15 cellular contexts compared by ENCODE assay signal in the genomic region with DNA sequence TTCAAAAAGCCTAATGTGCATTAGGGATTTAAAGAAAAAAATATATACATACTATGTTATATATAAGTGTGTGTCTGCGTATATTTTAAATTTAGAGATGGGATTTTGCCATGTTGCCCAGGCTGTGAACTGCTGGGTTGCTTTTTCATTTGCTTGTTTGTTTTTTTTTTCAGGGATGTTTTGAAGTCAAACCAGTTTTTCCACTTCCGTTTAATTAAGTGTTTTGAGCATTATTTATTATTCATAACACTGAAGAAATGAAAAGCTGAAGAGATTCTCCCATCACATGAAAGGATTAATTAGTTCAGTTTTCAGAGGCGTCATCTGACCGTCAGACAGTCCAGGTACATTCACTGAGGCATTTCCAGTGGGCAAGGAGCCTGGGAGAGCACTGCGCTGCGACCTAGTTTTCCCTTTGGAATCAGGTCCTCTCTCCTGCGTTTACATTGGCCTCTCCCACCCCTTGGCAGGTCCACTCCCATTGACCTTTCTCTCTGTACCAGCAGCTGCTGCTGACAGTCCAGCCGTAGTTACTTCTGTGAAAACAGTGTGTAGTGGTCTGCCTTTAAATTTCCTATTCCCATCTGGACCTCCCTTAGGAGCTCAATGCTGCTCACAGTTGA. TPM values are rescaled to one million over a fixed set of nuclear protein-coding genes. Genes with fewer than 3 reads are reported as not detected.
DNase-seq lines count a peak whose midpoint lies in the region; ATAC-seq, FAIRE-seq and TF ChIP-seq lines count a peak whose summit lies in the region.
"Had no signal": no experiment of that assay in that cellular context is flagged by ENCODE, and none has a peak within 500 bp of the region (broad histone marks: within the 10 kb centered on the region; RNA-seq: fewer than 3 reads in every experiment).

No MANE protein-coding gene starts in this region.

- no peaks in the 10 kb centered on the region for H3K9me3 ChIP-seq in psoas muscle
- no peaks in the 10 kb centered on the region for H3K9me3 ChIP-seq in BE2C
- H3K9me3 ChIP-seq: HAP-1, Peyer's patch had no signal

- FAIRE-seq in urothelium cell line (lab: Jason Lieb, UNC) = no peak

- no peak overlapping the region for H3K27ac ChIP-seq in foreskin keratinocyte
- H3K27ac ChIP-seq in psoas muscle = peak overlapping the region; percentile 65
- H3K27ac ChIP-seq: Peyer's patch had no signal

- DNase-seq in G401 (ENCODE audit: low spot score) = peak; percentile 94
- DNase-seq in NCI-H774 (lab: John Stamatoyannopoulos, UW) = peak; percentile 34
- DNase-seq in foreskin keratinocyte = no peak
- no peak for DNase-seq in psoas muscle
- DNase-seq in urothelium cell line (ENCODE audit: low spot score) = no peak
- DNase-seq in BE2C = no peak
- DNase-seq: activated CD4-positive, alpha-beta T cell treated with anti-CD3 and anti-CD28 coated beads, Interleukin-2, amount 10 ng/mL, durations not matched to agents 24 days and 14 days; amygdala; CD4-positive, CD25-positive, alpha-beta regulatory T cell; dermis blood vessel endothelial cell; MM.1S; Peyer's patch; T-helper 2 cell had no signal

- H3K4me3 ChIP-seq in psoas muscle (peak overlapping the region; percentile 25), BE2C (ENCODE audit: low read depth, low read length) (no peak overlapping the region)
- H3K4me3 ChIP-seq: HAP-1, Peyer's patch had no signal

- WGBS in psoas muscle, 3 donors = 28 to 37% (median 28%) methylated on average over 8 of the region's 8 CpGs

- no peaks in the 10 kb centered on the region for H3K36me3 ChIP-seq in psoas muscle (ENCODE audit: insufficient read depth in 1 of 2, low read depth in 1 of 2)
- H3K36me3 ChIP-seq in BE2C = no peaks in the 10 kb centered on the region
- H3K36me3 ChIP-seq: HAP-1, Peyer's patch had no signal

- TF ChIP-seq CTCF in foreskin keratinocyte (conservative IDR thresholded peaks at IDR 0.05) (no peak), psoas muscle (IDR thresholded peaks at IDR 0.05) (no peak), BE2C (IDR thresholded peaks at IDR 0.05; ENCODE audit: low read depth, low read length) (no peak)

- intact Hi-C loops in psoas muscle (cut with DNase I) = loop anchor here in 1 of 2 donors (5.0 kb wide), 1 partner anchor 35 kb away; no protein-coding TSS in a partner anchor

- H3K4me1 ChIP-seq in foreskin keratinocyte = no peaks in the 10 kb centered on the region
- peaks cover 22% of the 10 kb centered on the region for H3K4me1 ChIP-seq in psoas muscle
- H3K4me1 ChIP-seq in BE2C = peaks cover 7% of the 10 kb centered on the region
- H3K4me1 ChIP-seq: Peyer's patch had no signal

- H3K27me3 ChIP-seq in foreskin keratinocyte (no peaks in the 10 kb centered on the region), psoas muscle (ENCODE audit: insufficient read depth in 3 of 3, low read length in 2 of 3) (no peaks in the 10 kb centered on the region), BE2C (no peaks in the 10 kb centered on the region)
- H3K27me3 ChIP-seq: Peyer's patch had no signal

- ATAC-seq in foreskin keratinocyte (peak; percentile 21), psoas muscle (peak; percentile 66 to 86 (median 78)), SK-N-SH treated with all-trans-retinoic acid at 6 μM for 48 hours (no peak)

- in situ Hi-C loops in G401 (cut with HindIII; ENCODE audit: low sequenced_read_pairs) = no loop called here

TF ChIP-seq in SK-N-SH treated with all-trans-retinoic acid at 6 μM for 48 hours, 23 proteins besides CTCF, POLR2A, EP300 and RAD21:
- TF ChIP-seq ZC3H10 (CRISPR knock-in tag; IDR thresholded peaks at IDR 0.05) (no peak), ZFP30 (CRISPR knock-in tag; IDR thresholded peaks at IDR 0.05) (no peak), TCF4 (CRISPR knock-in tag; IDR thresholded peaks at IDR 0.05; ENCODE audit: borderline replicate concordance) (no peak), GLIS3 (CRISPR knock-in tag; IDR thresholded peaks at IDR 0.05) (no peak), ZNF8 (CRISPR knock-in tag; IDR thresholded peaks at IDR 0.05) (no peak)
- TF ChIP-seq, protein P1, sequence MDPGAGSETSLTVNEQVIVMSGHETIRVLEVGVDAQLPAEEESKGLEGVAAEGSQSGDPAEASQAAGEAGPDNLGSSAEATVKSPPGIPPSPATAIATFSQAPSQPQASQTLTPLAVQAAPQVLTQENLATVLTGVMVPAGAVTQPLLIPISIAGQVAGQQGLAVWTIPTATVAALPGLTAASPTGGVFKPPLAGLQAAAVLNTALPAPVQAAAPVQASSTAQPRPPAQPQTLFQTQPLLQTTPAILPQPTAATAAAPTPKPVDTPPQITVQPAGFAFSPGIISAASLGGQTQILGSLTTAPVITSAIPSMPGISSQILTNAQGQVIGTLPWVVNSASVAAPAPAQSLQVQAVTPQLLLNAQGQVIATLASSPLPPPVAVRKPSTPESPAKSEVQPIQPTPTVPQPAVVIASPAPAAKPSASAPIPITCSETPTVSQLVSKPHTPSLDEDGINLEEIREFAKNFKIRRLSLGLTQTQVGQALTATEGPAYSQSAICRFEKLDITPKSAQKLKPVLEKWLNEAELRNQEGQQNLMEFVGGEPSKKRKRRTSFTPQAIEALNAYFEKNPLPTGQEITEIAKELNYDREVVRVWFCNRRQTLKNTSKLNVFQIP (CRISPR knock-in tag; IDR thresholded peaks at IDR 0.05; ENCODE audit: borderline replicate concordance, low read depth) = no peak
- TF ChIP-seq, protein P2, sequence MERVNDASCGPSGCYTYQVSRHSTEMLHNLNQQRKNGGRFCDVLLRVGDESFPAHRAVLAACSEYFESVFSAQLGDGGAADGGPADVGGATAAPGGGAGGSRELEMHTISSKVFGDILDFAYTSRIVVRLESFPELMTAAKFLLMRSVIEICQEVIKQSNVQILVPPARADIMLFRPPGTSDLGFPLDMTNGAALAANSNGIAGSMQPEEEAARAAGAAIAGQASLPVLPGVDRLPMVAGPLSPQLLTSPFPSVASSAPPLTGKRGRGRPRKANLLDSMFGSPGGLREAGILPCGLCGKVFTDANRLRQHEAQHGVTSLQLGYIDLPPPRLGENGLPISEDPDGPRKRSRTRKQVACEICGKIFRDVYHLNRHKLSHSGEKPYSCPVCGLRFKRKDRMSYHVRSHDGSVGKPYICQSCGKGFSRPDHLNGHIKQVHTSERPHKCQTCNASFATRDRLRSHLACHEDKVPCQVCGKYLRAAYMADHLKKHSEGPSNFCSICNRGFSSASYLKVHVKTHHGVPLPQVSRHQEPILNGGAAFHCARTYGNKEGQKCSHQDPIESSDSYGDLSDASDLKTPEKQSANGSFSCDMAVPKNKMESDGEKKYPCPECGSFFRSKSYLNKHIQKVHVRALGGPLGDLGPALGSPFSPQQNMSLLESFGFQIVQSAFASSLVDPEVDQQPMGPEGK (CRISPR knock-in tag; IDR thresholded peaks at IDR 0.05; ENCODE audit: borderline replicate concordance) = no peak
TF ChIP-seq in SK-N-SH treated with all-trans-retinoic acid at 6 μM for 48 hours: peak in this region for 0.

RNA-seq across cellular contexts. Expression of gene ARRDC3, which starts 26.0 kb away (rescaled TPM):
- total RNA-seq in G401 (2014; rRNA removed; shearing (Covaris generic)) = 10.8 and 18.5 TPM in 2 replicates
- 8.1 and 9.8 TPM in 2 replicates for total RNA-seq in foreskin keratinocyte
- 1.6 and 2.6 TPM in 2 replicates for polyA plus RNA-seq in foreskin keratinocyte
- 100 to 1,000 TPM in 1 of 4 donors, 10 to 100 TPM in 3; 28.6 to 122 (median 59.2) TPM for total RNA-seq in psoas muscle
- 100 to 1,000 TPM in 1 of 3 donors, 10 to 100 TPM in 2; 30.9 to 137 (median 63.2) TPM for polyA plus RNA-seq in psoas muscle
- polyA plus RNA-seq in BE2C (2012; ENCODE audit: insufficient read depth, insufficient read length, low read depth) = 14.2 TPM

Comparison
In these comparisons a context has a peak if more than half of its experiments do, and no peak if none do; other contexts are left out.
1. DNase-seq: peak in G401 (single experiment) and NCI-H774 (single experiment); none in foreskin keratinocyte (0 of 2), psoas muscle (0 of 2), urothelium cell line (single experiment) and BE2C (single experiment).